Comparison of ENCODE assay signal across 1 cellular context in genomic region chr16:30488764-30489595, GRCh38.
TF ChIP-seq lines count a peak whose summit lies in the region.

No MANE protein-coding gene starts in this region.

TF ChIP-seq in HepG2, 621 proteins besides CTCF, POLR2A, EP300 and RAD21 (continued from another document and continues in another):
- no peak for TF ChIP-seq DZIP1 (CRISPR knock-in tag; IDR thresholded peaks at IDR 0.05)
- TF ChIP-seq FOXP1 (IDR thresholded peaks at IDR 0.05): peak; percentile 64
- peak; percentile 86 for TF ChIP-seq FOXP1 (CRISPR knock-in tag; IDR thresholded peaks at IDR 0.05)
- TF ChIP-seq ZNF773 (CRISPR knock-in tag; IDR thresholded peaks at IDR 0.05; ENCODE audit: borderline replicate concordance): no peak
- TF ChIP-seq ZNF772 (CRISPR knock-in tag; IDR thresholded peaks at IDR 0.05): peak; percentile 79; the same call in 1 of the 2 replicates
- no peak for TF ChIP-seq HES4 (CRISPR knock-in tag; IDR thresholded peaks at IDR 0.05; ENCODE audit: borderline replicate concordance)
- no peak for TF ChIP-seq ZNF879 (CRISPR knock-in tag; IDR thresholded peaks at IDR 0.05)
- TF ChIP-seq POLR2AphosphoS2 (IDR thresholded peaks at IDR 0.05; ENCODE audit: low read depth, low read length): no peak
- no peak for TF ChIP-seq ZNF577 (CRISPR knock-in tag; IDR thresholded peaks at IDR 0.05; ENCODE audit: borderline replicate concordance, low read depth)
- no peak for TF ChIP-seq ARID2 (CRISPR knock-in tag; IDR thresholded peaks at IDR 0.05; ENCODE audit: borderline replicate concordance)
- no peak for TF ChIP-seq EEA1 (CRISPR knock-in tag; IDR thresholded peaks at IDR 0.05; ENCODE audit: borderline replicate concordance)
- no peak for TF ChIP-seq ZUFSP (CRISPR knock-in tag; IDR thresholded peaks at IDR 0.05; ENCODE audit: borderline replicate concordance)
- TF ChIP-seq TBL1XR1 (IDR thresholded peaks at IDR 0.05; ENCODE audit: borderline replicate concordance, low read length, partially characterized antibody): peak; percentile 42
- no peak for TF ChIP-seq POLR2AphosphoS5 (IDR thresholded peaks at IDR 0.05; ENCODE audit: low read depth, low read length)
- TF ChIP-seq KLF9 (CRISPR knock-in tag; IDR thresholded peaks at IDR 0.05; ENCODE audit: low read depth): no peak
- no peak for TF ChIP-seq ZNF550 (CRISPR knock-in tag; IDR thresholded peaks at IDR 0.05; ENCODE audit: borderline replicate concordance)
- TF ChIP-seq ATF7-NPFF (CRISPR knock-in tag; IDR thresholded peaks at IDR 0.05; ENCODE audit: low read depth): no peak
- TF ChIP-seq MTA1 (CRISPR knock-in tag; IDR thresholded peaks at IDR 0.05; ENCODE audit: borderline replicate concordance): no peak
- TF ChIP-seq ZNF572 (CRISPR knock-in tag; IDR thresholded peaks at IDR 0.05): no peak
- no peak for TF ChIP-seq ZNF230 (CRISPR knock-in tag; IDR thresholded peaks at IDR 0.05)
- TF ChIP-seq ZNF557 (CRISPR knock-in tag; IDR thresholded peaks at IDR 0.05): 0 out of 2 replicates have a peak, but pooled peaks have one; percentile 75
- no peak for TF ChIP-seq SMAD1 (CRISPR knock-in tag; IDR thresholded peaks at IDR 0.05; ENCODE audit: borderline replicate concordance, low read depth)
- peak; percentile 67 for TF ChIP-seq YEATS4 (CRISPR knock-in tag; IDR thresholded peaks at IDR 0.05; ENCODE audit: borderline replicate concordance)
- no peak for TF ChIP-seq THYN1 (CRISPR knock-in tag; IDR thresholded peaks at IDR 0.05; ENCODE audit: borderline replicate concordance, low read depth)
- TF ChIP-seq GPBP1L1 (CRISPR knock-in tag; IDR thresholded peaks at IDR 0.05): no peak
- no peak; the same call in 1 of the 2 replicates for TF ChIP-seq PHF20 (CRISPR knock-in tag; IDR thresholded peaks at IDR 0.05)
- no peak for TF ChIP-seq ZNF318 (CRISPR knock-in tag; IDR thresholded peaks at IDR 0.05)
- no peak for TF ChIP-seq ZBTB39 (CRISPR knock-in tag; IDR thresholded peaks at IDR 0.05)
- no peak for TF ChIP-seq ZNF34 (CRISPR knock-in tag; IDR thresholded peaks at IDR 0.05; ENCODE audit: borderline replicate concordance)
- TF ChIP-seq SRSF4 (IDR thresholded peaks at IDR 0.05; ENCODE audit: low read depth, low read length, poor library complexity, severe bottlenecking): no peak
- peak; percentile 54; the same call in 1 of the 2 replicates for TF ChIP-seq THRA (CRISPR knock-in tag; IDR thresholded peaks at IDR 0.05; ENCODE audit: borderline replicate concordance)
- TF ChIP-seq TP53 (CRISPR knock-in tag; conservative IDR thresholded peaks at IDR 0.05): no peak
- peak; percentile 53; the same call in 1 of the 2 replicates for TF ChIP-seq NFAT5 (CRISPR knock-in tag; IDR thresholded peaks at IDR 0.05)
- no peak for TF ChIP-seq ATAD3A (CRISPR knock-in tag; IDR thresholded peaks at IDR 0.05)
- TF ChIP-seq KMT2A (CRISPR knock-in tag; IDR thresholded peaks at IDR 0.05): peak; percentile 40; the same call in 1 of the 2 replicates
- no peak for TF ChIP-seq ZNF12 (CRISPR knock-in tag; IDR thresholded peaks at IDR 0.05)
- TF ChIP-seq MAF1 (CRISPR knock-in tag; IDR thresholded peaks at IDR 0.05; ENCODE audit: borderline replicate concordance): no peak
